Comparison of ENCODE assay signal across 19 cellular contexts in genomic region chr2:127012215-127012614, GRCh38.
"Had no signal": no experiment of that assay in that cellular context is flagged by ENCODE, and none has a peak within 500 bp of the region (broad histone marks: within the 10 kb centered on the region; RNA-seq: fewer than 3 reads in every experiment).

No MANE protein-coding gene starts in this region.

- H3K36me3 ChIP-seq: cardiac muscle cell, tibial nerve had no signal

- ATAC-seq: activated CD8-positive, alpha-beta memory T cell treated with anti-CD3 and anti-CD28 coated beads, Interleukin-2, amount 10 ng/mL, durations not matched to agents 7 days and 5 days; activated T-cell treated with anti-CD3 and anti-CD28 coated beads, Interleukin-2, amount 50 U/mL, for 4 hours; naive thymus-derived CD4-positive, alpha-beta T cell; right cardiac atrium; stimulated activated memory B cell treated with anti-CD40 and anti-IgM and Interleukin-4, amounts not matched to agents 10 μg/mL and 1 μg/mL and 100 μg/mL, for 72 hours had no signal

- H3K27ac ChIP-seq: cardiac muscle cell had no signal

- H3K27me3 ChIP-seq: cardiac muscle cell, tibial nerve had no signal

- H3K9me3 Mint-ChIP-seq: activated naive CD8-positive, alpha-beta T cell treated with anti-CD3 and anti-CD28 coated beads for 36 hours; stimulated activated memory B cell treated with anti-CD40 and anti-IgM and Interleukin-4, amounts not matched to agents 10 μg/mL and 1 μg/mL and 100 μg/mL, for 72 hours; T-helper 2 cell treated with Interferon-gamma antibody and Interleukin-4, amounts not matched to agents 5 μg/mL and 100 μg/mL, for 36 hours had no signal

- H3K9me3 ChIP-seq: tibial nerve had no signal

- H3K36me3 Mint-ChIP-seq: activated CD8-positive, alpha-beta memory T cell treated with anti-CD3 and anti-CD28 coated beads, Interleukin-2, amount 10 ng/mL, durations not matched to agents 7 days and 5 days; activated naive CD8-positive, alpha-beta T cell treated with anti-CD3 and anti-CD28 coated beads for 36 hours; stimulated activated memory B cell treated with anti-CD40 and anti-IgM and Interleukin-4, amounts not matched to agents 10 μg/mL and 1 μg/mL and 100 μg/mL, for 72 hours had no signal

- FAIRE-seq: colon, endothelial cell of umbilical vein, islet of Langerhans had no signal

- H3K4me1 Mint-ChIP-seq: activated CD8-positive, alpha-beta memory T cell treated with anti-CD3 and anti-CD28 coated beads, Interleukin-2, amount 10 ng/mL, durations not matched to agents 7 days and 5 days; activated naive CD8-positive, alpha-beta T cell treated with anti-CD3 and anti-CD28 coated beads for 36 hours; naive thymus-derived CD4-positive, alpha-beta T cell; stimulated activated memory B cell treated with anti-CD40 and anti-IgM and Interleukin-4, amounts not matched to agents 10 μg/mL and 1 μg/mL and 100 μg/mL, for 72 hours had no signal

- DNase-seq: activated CD4-positive, alpha-beta T cell treated with anti-CD3 and anti-CD28 coated beads, Interleukin-2, amount 50 U/mL, for 4 hours; activated CD4-positive, CD25-positive, alpha-beta regulatory T cell treated with anti-CD3 and anti-CD28 coated beads, Interleukin-2, amount 50 U/mL, for 72 hours; activated CD8-positive, alpha-beta memory T cell treated with anti-CD3 and anti-CD28 coated beads, Interleukin-2, amount 10 ng/mL, durations not matched to agents 7 days and 5 days; activated gamma-delta T cell treated with Interleukin-2 at 50 U/mL for 16 hours; activated naive CD8-positive, alpha-beta T cell treated with anti-CD3 and anti-CD28 coated beads for 36 hours; activated T-cell treated with anti-CD3 and anti-CD28 coated beads, Interleukin-2, amount 50 U/mL, for 4 hours; aorta; foreskin melanocyte; naive thymus-derived CD4-positive, alpha-beta T cell; right cardiac atrium; SW 1271 had no signal

- H3K27ac Mint-ChIP-seq: activated CD8-positive, alpha-beta memory T cell treated with anti-CD3 and anti-CD28 coated beads, Interleukin-2, amount 10 ng/mL, durations not matched to agents 7 days and 5 days; activated naive CD8-positive, alpha-beta T cell treated with anti-CD3 and anti-CD28 coated beads for 36 hours; naive thymus-derived CD4-positive, alpha-beta T cell; progenitor cell of endocrine pancreas; stimulated activated memory B cell treated with anti-CD40 and anti-IgM and Interleukin-4, amounts not matched to agents 10 μg/mL and 1 μg/mL and 100 μg/mL, for 72 hours; T-helper 2 cell treated with Interferon-gamma antibody and Interleukin-4, amounts not matched to agents 5 μg/mL and 100 μg/mL, for 36 hours had no signal

- H3K4me3 ChIP-seq: cardiac muscle cell, tibial nerve had no signal

- H3K4me3 Mint-ChIP-seq: activated CD8-positive, alpha-beta memory T cell treated with anti-CD3 and anti-CD28 coated beads, Interleukin-2, amount 10 ng/mL, durations not matched to agents 7 days and 5 days; activated naive CD8-positive, alpha-beta T cell treated with anti-CD3 and anti-CD28 coated beads for 36 hours; activated T-cell treated with anti-CD3 and anti-CD28 coated beads, Interleukin-2, amount 50 U/mL, for 4 hours; naive thymus-derived CD4-positive, alpha-beta T cell; stimulated activated memory B cell treated with anti-CD40 and anti-IgM and Interleukin-4, amounts not matched to agents 10 μg/mL and 1 μg/mL and 100 μg/mL, for 72 hours; T-helper 2 cell treated with Interferon-gamma antibody and Interleukin-4, amounts not matched to agents 5 μg/mL and 100 μg/mL, for 36 hours had no signal
